12 cellular contexts compared by ENCODE assay signal in genomic region chr20:47335251-47336012, GRCh38. TPM values are rescaled to one million over a fixed set of nuclear protein-coding genes. Genes with fewer than 3 reads are reported as not detected.
DNase-seq lines count a peak whose midpoint lies in the region; ATAC-seq and TF ChIP-seq lines count a peak whose summit lies in the region.
"Had no signal": no experiment of that assay in that cellular context is flagged by ENCODE, and none has a peak within 500 bp of the region (broad histone marks: within the 10 kb centered on the region; RNA-seq: fewer than 3 reads in every experiment).

No MANE protein-coding gene starts in this region.

- H3K4me1 ChIP-seq in esophagus squamous epithelium (peaks cover 22 to 70% (median 52%) of the 10 kb centered on the region in 3 donors), urinary bladder (ENCODE audit: insufficient read depth) (no peaks in the 10 kb centered on the region)

- H3K4me1 Mint-ChIP-seq in activated naive CD8-positive, alpha-beta T cell (ENCODE audit: low read depth) = peaks cover 72% of the 10 kb centered on the region
- H3K4me1 Mint-ChIP-seq in activated naive CD8-positive, alpha-beta T cell treated with anti-CD3 and anti-CD28 coated beads for 36 hours = peaks cover 59% of the 10 kb centered on the region
- peaks cover 46 to 80% of the 10 kb centered on the region in 2 donors for H3K4me1 Mint-ChIP-seq in natural killer cell

- ATAC-seq in natural killer cell = no peak

- no peaks in the 10 kb centered on the region for H3K9me3 ChIP-seq in esophagus squamous epithelium
- H3K9me3 ChIP-seq: neutrophil had no signal

- H3K36me3 ChIP-seq in esophagus squamous epithelium (peaks cover 0 to 27% (median 0%) of the 10 kb centered on the region in 3 donors), urinary bladder (ENCODE audit: insufficient read depth) (no peaks in the 10 kb centered on the region)

- no peak for TF ChIP-seq POLR2A in esophagus squamous epithelium (IDR thresholded peaks at IDR 0.05)

- intact Hi-C loops in esophagus squamous epithelium (cut with DNase I) = no loop called here
- intact Hi-C loops in natural killer cell (cut with micrococcal nuclease) = loop anchor here (2.0 kb wide), 1 partner anchor 15 kb away; no protein-coding TSS in a partner anchor

- H3K4me3 Mint-ChIP-seq in activated naive CD8-positive, alpha-beta T cell = no peak overlapping the region
- no peak overlapping the region for H3K4me3 Mint-ChIP-seq in activated naive CD8-positive, alpha-beta T cell treated with anti-CD3 and anti-CD28 coated beads for 36 hours
- no peak overlapping the region for H3K4me3 Mint-ChIP-seq in natural killer cell

- peak overlapping the region; percentile 77 for H3K27ac Mint-ChIP-seq in activated naive CD8-positive, alpha-beta T cell
- H3K27ac Mint-ChIP-seq in activated naive CD8-positive, alpha-beta T cell treated with anti-CD3 and anti-CD28 coated beads for 36 hours = no peak overlapping the region
- H3K27ac Mint-ChIP-seq in natural killer cell = peak overlapping the region; percentile 68 to 78

- H3K27ac ChIP-seq in esophagus squamous epithelium = peak overlapping the region; percentile 85 to 99 (median 92)
- H3K27ac ChIP-seq in urinary bladder (ENCODE audit: low read depth) = peak overlapping the region; percentile 63

- H3K4me3 ChIP-seq in esophagus squamous epithelium (peak overlapping the region in 1 of 4 donors; percentile 35), urinary bladder (ENCODE audit: low read depth, low read length) (no peak overlapping the region)

- no peaks in the 10 kb centered on the region for H3K9me3 Mint-ChIP-seq in activated naive CD8-positive, alpha-beta T cell (ENCODE audit: low read depth)
- H3K9me3 Mint-ChIP-seq in activated naive CD8-positive, alpha-beta T cell treated with anti-CD3 and anti-CD28 coated beads for 36 hours = no peaks in the 10 kb centered on the region
- H3K9me3 Mint-ChIP-seq in natural killer cell = no peaks in the 10 kb centered on the region

- no peaks in the 10 kb centered on the region for H3K27me3 ChIP-seq in esophagus squamous epithelium
- H3K27me3 ChIP-seq: neutrophil had no signal

- WGBS in esophagus squamous epithelium, 2 donors = 68 to 79% methylated on average over 10 of the region's 10 CpGs
- WGBS in urinary bladder = 44% methylated on average over 10 of the region's 10 CpGs

- H3K36me3 Mint-ChIP-seq in activated naive CD8-positive, alpha-beta T cell = peaks cover 15% of the 10 kb centered on the region
- peaks cover 20% of the 10 kb centered on the region for H3K36me3 Mint-ChIP-seq in activated naive CD8-positive, alpha-beta T cell treated with anti-CD3 and anti-CD28 coated beads for 36 hours
- no peaks in the 10 kb centered on the region for H3K36me3 Mint-ChIP-seq in natural killer cell

- DNase-seq in activated naive CD8-positive, alpha-beta T cell treated with anti-CD3 and anti-CD28 coated beads for 36 hours = no peak
- DNase-seq in esophagus squamous epithelium (lab: John Stamatoyannopoulos, UW) = no peak
- no peak for DNase-seq in natural killer cell
- no peak for DNase-seq in NCI-H187 (lab: John Stamatoyannopoulos, UW)
- no peak for DNase-seq in dermis blood vessel endothelial cell
- no peak for DNase-seq in NK-92 treated with Interleukin-12 subunit alpha and Interleukin-12 subunit beta, amount 100 ng/mL, for 24 hours (lab: John Stamatoyannopoulos, UW)
- DNase-seq: activated T-cell treated with anti-CD3 and anti-CD28 coated beads, Interleukin-2, amount 50 U/mL, for 48 hours; NCI-H2029; SW 1271 had no signal

- H3K27me3 Mint-ChIP-seq in activated naive CD8-positive, alpha-beta T cell = no peaks in the 10 kb centered on the region
- no peaks in the 10 kb centered on the region for H3K27me3 Mint-ChIP-seq in activated naive CD8-positive, alpha-beta T cell treated with anti-CD3 and anti-CD28 coated beads for 36 hours
- H3K27me3 Mint-ChIP-seq in natural killer cell (ENCODE audit: low read depth in 2 of 2) = no peaks in the 10 kb centered on the region

- no peak for TF ChIP-seq CTCF in esophagus squamous epithelium (IDR thresholded peaks at IDR 0.05)
- TF ChIP-seq CTCF in natural killer cell (IDR thresholded peaks at IDR 0.05) = no peak

RNA-seq across cellular contexts. Expression of gene ZMYND8, which starts 21.1 kb away (rescaled TPM):
- 10 to 100 TPM; 28.8 to 29.8 TPM for total RNA-seq in activated naive CD8-positive, alpha-beta T cell treated with anti-CD3 and anti-CD28 coated beads for 36 hours
- total RNA-seq in esophagus squamous epithelium = 10 to 100 TPM; 21.5 to 26.3 (median 24.3) TPM
- total RNA-seq in natural killer cell = 10 to 100 TPM; 57.6 to 72.6 (median 69.8) TPM
- 29.0 TPM for total RNA-seq in urinary bladder
- 15.6 TPM for polyA plus RNA-seq in urinary bladder
- 35.9 and 59.4 TPM in 2 replicates for total RNA-seq in dermis blood vessel endothelial cell
